Comparison of ENCODE assay signal across 18 cellular contexts in the genomic region with DNA sequence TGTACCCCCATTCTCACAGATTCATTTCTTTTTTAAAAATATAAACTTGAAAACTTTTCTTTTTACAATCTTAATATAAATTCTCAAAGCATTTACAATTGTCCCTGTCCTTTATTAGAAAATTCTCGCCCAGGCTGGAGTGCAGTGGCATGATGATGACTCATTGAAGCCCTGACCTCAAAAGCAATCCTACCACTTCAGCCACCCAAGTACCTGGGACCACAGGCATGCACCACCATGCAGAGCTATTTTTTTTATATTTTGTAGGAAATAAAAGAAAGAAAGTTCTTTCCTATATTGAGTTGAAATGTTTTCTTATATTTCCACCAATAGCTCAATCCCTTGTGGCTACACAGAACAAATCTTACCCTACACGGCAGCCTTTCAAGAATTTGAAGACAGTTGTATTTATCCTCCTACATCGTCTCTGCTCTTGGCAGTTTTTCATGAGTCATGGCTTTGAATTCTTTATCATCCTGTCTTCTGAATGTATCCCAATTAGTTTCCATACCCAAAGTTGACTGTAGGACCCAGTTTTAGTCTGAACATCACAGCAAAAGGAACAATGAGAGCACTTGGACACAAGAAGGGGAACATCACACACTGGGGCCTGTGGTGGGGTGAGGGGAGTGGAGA. TPM values are rescaled to one million over a fixed set of nuclear protein-coding genes. Genes with fewer than 3 reads are reported as not detected.
DNase-seq lines count a peak whose midpoint lies in the region.
"Had no signal": no experiment of that assay in that cellular context is flagged by ENCODE, and none has a peak within 500 bp of the region (broad histone marks: within the 10 kb centered on the region; RNA-seq: fewer than 3 reads in every experiment).

No MANE protein-coding gene starts in this region.

- H3K9me3 ChIP-seq in SJCRH30 (replicated peaks) = no peaks in the 10 kb centered on the region

- no peak overlapping the region; the same call in 1 of the 2 replicates for H3K4me3 ChIP-seq in SJCRH30
- no peak overlapping the region for H3K4me3 ChIP-seq in skeletal muscle cell (ENCODE audit: low read depth, low read length)

- CTCF ChIA-PET in activated CD4-positive, alpha-beta memory T cell treated with anti-CD3 and anti-CD28 coated beads, Interleukin-2, amount 10 ng/mL, durations not matched to agents 7 days and 5 days (lab: Charles Lee) = no interaction called here

- no peak overlapping the region for H3K27ac Mint-ChIP-seq in activated CD4-positive, alpha-beta memory T cell treated with anti-CD3 and anti-CD28 coated beads, Interleukin-2, amount 10 ng/mL, durations not matched to agents 7 days and 5 days
- H3K27ac Mint-ChIP-seq: activated naive CD8-positive, alpha-beta T cell; CD4-positive, alpha-beta T cell; dendritic cell treated with granulocyte-macrophage colony-stimulating factor and Interleukin-4, amounts not matched to agents 40 ng/mL and 50 ng/mL, for 4 days; immature natural killer cell had no signal

- no peaks in the 10 kb centered on the region for H3K27me3 ChIP-seq in SJCRH30

- H3K4me1 ChIP-seq in SJCRH30 = peaks cover 22% of the 10 kb centered on the region

- H3K4me3 Mint-ChIP-seq in activated CD4-positive, alpha-beta memory T cell treated with anti-CD3 and anti-CD28 coated beads, Interleukin-2, amount 10 ng/mL, durations not matched to agents 7 days and 5 days = no peak overlapping the region
- H3K4me3 Mint-ChIP-seq: activated naive CD8-positive, alpha-beta T cell; CD4-positive, alpha-beta T cell; dendritic cell treated with granulocyte-macrophage colony-stimulating factor and Interleukin-4, amounts not matched to agents 40 ng/mL and 50 ng/mL, for 4 days; immature natural killer cell had no signal

- peak; percentile 81 for DNase-seq in H4 (ENCODE audit: low spot score)
- DNase-seq in SJCRH30 = peak; percentile 52 to 53
- peak; percentile 5 for DNase-seq in fibroblast of peridontal ligament (ENCODE audit: extremely low read depth)
- DNase-seq in skeletal muscle cell (ENCODE audit: low read depth) = peak; percentile 4
- no peak for DNase-seq in NCI-H1417 (lab: John Stamatoyannopoulos, UW)
- DNase-seq in activated CD4-positive, alpha-beta memory T cell treated with anti-CD3 and anti-CD28 coated beads, Interleukin-2, amount 10 ng/mL, durations not matched to agents 7 days and 5 days = no peak
- DNase-seq in NAMALWA (ENCODE audit: low spot score) = no peak
- DNase-seq in activated CD4-positive, CD25-positive, alpha-beta regulatory T cell (lab: John Stamatoyannopoulos, UW) = no peak
- DNase-seq: activated CD8-positive, alpha-beta memory T cell treated with anti-CD3 and anti-CD28 coated beads, Interleukin-2, amount 50 U/mL, for 4 hours; CD4-positive, alpha-beta T cell; foreskin melanocyte; immature natural killer cell; NCI-H187 treated with DMSO at 0.1 percent for 48 hours; Right ventricle myocardium superior had no signal

- H3K36me3 Mint-ChIP-seq in activated CD4-positive, alpha-beta memory T cell treated with anti-CD3 and anti-CD28 coated beads, Interleukin-2, amount 10 ng/mL, durations not matched to agents 7 days and 5 days (ENCODE audit: low read depth) = no peaks in the 10 kb centered on the region
- H3K36me3 Mint-ChIP-seq: activated naive CD8-positive, alpha-beta T cell had no signal

- H3K9me3 Mint-ChIP-seq in activated CD4-positive, alpha-beta memory T cell treated with anti-CD3 and anti-CD28 coated beads, Interleukin-2, amount 10 ng/mL, durations not matched to agents 7 days and 5 days = no peaks in the 10 kb centered on the region
- H3K9me3 Mint-ChIP-seq: dendritic cell treated with granulocyte-macrophage colony-stimulating factor and Interleukin-4, amounts not matched to agents 40 ng/mL and 50 ng/mL, for 4 days had no signal

- POLR2A ChIA-PET in activated CD4-positive, alpha-beta memory T cell treated with anti-CD3 and anti-CD28 coated beads, Interleukin-2, amount 10 ng/mL, durations not matched to agents 7 days and 5 days (lab: Charles Lee) = no interaction called here

- H3K27me3 Mint-ChIP-seq in activated CD4-positive, alpha-beta memory T cell treated with anti-CD3 and anti-CD28 coated beads, Interleukin-2, amount 10 ng/mL, durations not matched to agents 7 days and 5 days = no peaks in the 10 kb centered on the region
- H3K27me3 Mint-ChIP-seq: activated naive CD8-positive, alpha-beta T cell; CD4-positive, alpha-beta T cell; dendritic cell treated with granulocyte-macrophage colony-stimulating factor and Interleukin-4, amounts not matched to agents 40 ng/mL and 50 ng/mL, for 4 days had no signal

- no peaks in the 10 kb centered on the region for H3K36me3 ChIP-seq in SJCRH30

- H3K27ac ChIP-seq in SJCRH30 = peak overlapping the region; percentile 48
- H3K27ac ChIP-seq: VCaP had no signal

- H3K4me1 Mint-ChIP-seq in activated CD4-positive, alpha-beta memory T cell treated with anti-CD3 and anti-CD28 coated beads, Interleukin-2, amount 10 ng/mL, durations not matched to agents 7 days and 5 days = no peaks in the 10 kb centered on the region
- H3K4me1 Mint-ChIP-seq: immature natural killer cell had no signal

RNA-seq across cellular contexts. Expression of a gene that starts 52.4 kb away (rescaled TPM):
- 5.5 and 5.9 TPM in 2 replicates for total RNA-seq in H4 (2014; rRNA removed; shearing (Covaris generic))
- total RNA-seq in SJCRH30 (2014; rRNA removed; shearing (Covaris generic)) = 4.9 and 6.8 TPM in 2 replicates
- total RNA-seq in activated CD4-positive, alpha-beta memory T cell treated with anti-CD3 and anti-CD28 coated beads, Interleukin-2, amount 10 ng/mL, durations not matched to agents 7 days and 5 days = not detected
- total RNA-seq: CD4-positive, alpha-beta T cell; HepG2 had no signal

Comparison
In these comparisons a context has a peak if more than half of its experiments do, and no peak if none do; other contexts are left out.
1. DNase-seq: peak in H4 (single experiment), SJCRH30 (2 of 2), fibroblast of peridontal ligament (single experiment) and skeletal muscle cell (single experiment); none in NCI-H1417 (0 of 3), activated CD4-positive, alpha-beta memory T cell treated with anti-CD3 and anti-CD28 coated beads, Interleukin-2, amount 10 ng/mL, durations not matched to agents 7 days and 5 days (single experiment), NAMALWA (single experiment) and activated CD4-positive, CD25-positive, alpha-beta regulatory T cell (0 of 4).